Comparison of ENCODE assay signal across 16 cellular contexts in genomic region chr6:14348389-14348788, GRCh38.
DNase-seq lines count a peak whose midpoint lies in the region; ATAC-seq lines count a peak whose summit lies in the region.
"Had no signal": no experiment of that assay in that cellular context is flagged by ENCODE, and none has a peak within 500 bp of the region (broad histone marks: within the 10 kb centered on the region; RNA-seq: fewer than 3 reads in every experiment).

No MANE protein-coding gene starts in this region.

- H3K4me1 Mint-ChIP-seq in memory B cell, result peaks cover 15% of the 10 kb centered on the region

- peaks cover 3% of the 10 kb centered on the region for H3K9me3 Mint-ChIP-seq in memory B cell

- H3K27ac Mint-ChIP-seq in memory B cell, result no peak overlapping the region

- ATAC-seq in memory B cell (ENCODE audit: low read depth), result peak; percentile 63
- no peak for ATAC-seq in HG03196 (IDR thresholded peaks at IDR 0.05; ENCODE audit: unreplicated experiment)
- no peak for ATAC-seq in HG02870 (IDR thresholded peaks at IDR 0.05; ENCODE audit: unreplicated experiment)

- DNase-seq in CD1c-positive myeloid dendritic cell (ENCODE audit: extremely low spot score) (peak; percentile 18), MV-4-11 (lab: John Stamatoyannopoulos, UW) (peak; percentile 86), RPMI8226 (peak; percentile 24), memory B cell (ENCODE audit: low spot score in 2 of 2) (no peak), NCI-H1417 (lab: John Stamatoyannopoulos, UW) (no peak), midbrain (lab: John Stamatoyannopoulos, UW) (no peak)
- DNase-seq: CD4-positive, alpha-beta memory T cell; KG1; NCI-H1105 treated with DMSO at 0.1 percent for 48 hours; NCI-H1930; NCI-H526 treated with DMSO at 0.1 percent for 48 hours; NK-92 treated with Interleukin-12 subunit alpha and Interleukin-12 subunit beta, amount 100 ng/mL, for 24 hours; SHP77 had no signal

- no peaks in the 10 kb centered on the region for H3K27me3 Mint-ChIP-seq in memory B cell
- H3K27me3 Mint-ChIP-seq: CD4-positive, alpha-beta memory T cell had no signal

- no peak overlapping the region for H3K4me3 Mint-ChIP-seq in memory B cell
- H3K4me3 Mint-ChIP-seq: CD4-positive, alpha-beta memory T cell; T-helper 2 cell treated with Interferon-gamma antibody and Interleukin-4, amounts not matched to agents 5 μg/mL and 100 μg/mL, for 36 hours had no signal

- no peaks in the 10 kb centered on the region for H3K36me3 Mint-ChIP-seq in memory B cell
- H3K36me3 Mint-ChIP-seq: CD4-positive, alpha-beta memory T cell had no signal

Comparison
In these comparisons a context has a peak if more than half of its experiments do, and no peak if none do; other contexts are left out.
1. DNase-seq: peak in CD1c-positive myeloid dendritic cell (single experiment), MV-4-11 (single experiment) and RPMI8226 (single experiment); none in memory B cell (0 of 2), NCI-H1417 (0 of 3) and midbrain (single experiment).